25 cellular contexts compared by ENCODE assay signal in genomic region chr16:81671738-81672597, GRCh38.
DNase-seq lines count a peak whose midpoint lies in the region; ATAC-seq, FAIRE-seq and TF ChIP-seq lines count a peak whose summit lies in the region.
"Had no signal": no experiment of that assay in that cellular context is flagged by ENCODE, and none has a peak within 500 bp of the region (broad histone marks: within the 10 kb centered on the region; RNA-seq: fewer than 3 reads in every experiment).

No MANE protein-coding gene starts in this region.

- H3K9me3 ChIP-seq in DND-41 (ENCODE audit: insufficient read depth, low read length, severe bottlenecking) = no peaks in the 10 kb centered on the region
- H3K9me3 ChIP-seq: SJSA1 had no signal

- H3K9me3 Mint-ChIP-seq in immature natural killer cell = peaks cover 0 to 7% (median 4%) of the 10 kb centered on the region in 6 donors
- H3K9me3 Mint-ChIP-seq: IgD-negative memory B cell had no signal

- TF ChIP-seq CTCF in DND-41 (IDR thresholded peaks at IDR 0.05; ENCODE audit: borderline replicate concordance, extremely low read depth, low read length, poor library complexity, severe bottlenecking) = no peak

- H3K27me3 ChIP-seq in DND-41 (ENCODE audit: insufficient read depth, low read length, poor library complexity) = no peaks in the 10 kb centered on the region
- H3K27me3 ChIP-seq: SJSA1 had no signal

- no peak for DNase-seq in DND-41
- DNase-seq in HTR-8/SVneo (ENCODE audit: insufficient read length, low spot score) = no peak
- DNase-seq in immature natural killer cell = no peak
- DNase-seq in renal cortical epithelial cell (ENCODE audit: low read depth) = peak; percentile 10
- no peak for DNase-seq in head of caudate nucleus
- DNase-seq in NCI-H1105 (lab: John Stamatoyannopoulos, UW) = no peak
- DNase-seq in SHP77 treated with DMSO at 0.1 percent for 48 hours (lab: John Stamatoyannopoulos, UW) = no peak
- no peak for DNase-seq in AG20443 (ENCODE audit: low spot score)
- DNase-seq: DMS153, GM23248, H7, NCI-H1092, NCI-H1436, NCI-H187, NCI-H2081 treated with DMSO at 0.1 percent for 48 hours, NCI-H2171 treated with DMSO at 0.1 percent for 48 hours, NCI-H345, NCI-H524, NCI-H748 treated with DMSO at 0.1 percent for 48 hours, PC-9 had no signal

- no peak overlapping the region for H3K9ac ChIP-seq in DND-41 (ENCODE audit: low read depth, low read length)
- H3K9ac ChIP-seq: GM23248 had no signal

- no peak overlapping the region for H3K4me3 ChIP-seq in DND-41 (ENCODE audit: low read depth in 1 of 2, low read length in 2 of 2)
- H3K4me3 ChIP-seq: GM23248, PC-9, SJSA1 had no signal

- 0 out of 2 replicates have a peak overlapping the region, but pooled peaks have one; percentile 21 for H3K27ac ChIP-seq in DND-41 (ENCODE audit: low read length)
- H3K27ac ChIP-seq: C4-2B, GM23248, PC-9, SJSA1 had no signal

- H3K27me3 Mint-ChIP-seq in immature natural killer cell (ENCODE audit: low read depth in 3 of 3) = peaks cover 9 to 14% (median 12%) of the 10 kb centered on the region in 3 donors
- H3K27me3 Mint-ChIP-seq: B cell, IgD-negative memory B cell had no signal

- no peak for ATAC-seq in DND-41 (ENCODE audit: insufficient read depth, low read depth)
- ATAC-seq: Right ventricle myocardium inferior had no signal

- intact Hi-C loops in head of caudate nucleus (cut with DNase I) = no loop called here

- H3K4me1 Mint-ChIP-seq in immature natural killer cell = peaks cover 25 to 29% of the 10 kb centered on the region in 2 donors
- H3K4me1 Mint-ChIP-seq: B cell had no signal

- no peaks in the 10 kb centered on the region for H3K79me2 ChIP-seq in DND-41 (ENCODE audit: insufficient read depth, low read length)

- peaks cover 9% of the 10 kb centered on the region for H4K20me1 ChIP-seq in DND-41 (ENCODE audit: insufficient read depth, low read length)

- H3K36me3 ChIP-seq in DND-41 (ENCODE audit: insufficient read depth, low read length) = peaks cover 67% of the 10 kb centered on the region

- no peak overlapping the region for H2AFZ ChIP-seq in DND-41 (ENCODE audit: low read depth, low read length)
- H2AFZ ChIP-seq: GM23248, PC-9 had no signal

- H3K4me3 Mint-ChIP-seq in immature natural killer cell = no peak overlapping the region
- H3K4me3 Mint-ChIP-seq: B cell, IgD-negative memory B cell had no signal

- H3K4me2 ChIP-seq in DND-41 (ENCODE audit: insufficient read depth, low read length) = no peak overlapping the region
- H3K4me2 ChIP-seq: PC-9 had no signal

- H3K36me3 Mint-ChIP-seq in immature natural killer cell = peaks cover 9 to 39% (median 16%) of the 10 kb centered on the region in 3 donors

- no peaks in the 10 kb centered on the region for H3K4me1 ChIP-seq in DND-41 (ENCODE audit: insufficient read depth, low read length)

- H3K27ac Mint-ChIP-seq in immature natural killer cell = peak overlapping the region; percentile 49 to 90 (median 69)
- H3K27ac Mint-ChIP-seq: B cell, IgD-negative memory B cell had no signal

- FAIRE-seq in HTR-8/SVneo (lab: Jason Lieb, UNC) = peak; percentile 77
